Comparison of ENCODE assay signal across 22 cellular contexts in genomic region chr22:40118979-40119378, GRCh38.
"Had no signal": no experiment of that assay in that cellular context is flagged by ENCODE, and none has a peak within 500 bp of the region (broad histone marks: within the 10 kb centered on the region; RNA-seq: fewer than 3 reads in every experiment).

No MANE protein-coding gene starts in this region.

- H3K36me3 ChIP-seq: right lobe of liver had no signal

- H3K27me3 Mint-ChIP-seq: activated B cell treated with CpG ODN at 0.5 μM for 24 hours; activated CD4-positive, alpha-beta memory T cell treated with anti-CD3 and anti-CD28 coated beads for 36 hours; stimulated activated memory B cell treated with anti-CD40 and anti-IgM and Interleukin-4, amounts not matched to agents 10 μg/mL and 1 μg/mL and 100 μg/mL, for 72 hours had no signal

- H3K27ac Mint-ChIP-seq: activated B cell treated with CpG ODN at 0.5 μM for 24 hours; activated CD4-positive, alpha-beta memory T cell treated with anti-CD3 and anti-CD28 coated beads for 36 hours; endodermal cell; stimulated activated memory B cell treated with anti-CD40 and anti-IgM and Interleukin-4, amounts not matched to agents 10 μg/mL and 1 μg/mL and 100 μg/mL, for 72 hours; T-helper 1 cell treated with Interleukin-12 subunit alpha and Interleukin-12 subunit beta and Interleukin-4 antibody, amounts not matched to agents 30 μg/mL and 1 μg/mL, for 36 hours had no signal

- H3K27me3 ChIP-seq: gastroesophageal sphincter, right lobe of liver had no signal

- H3K4me3 Mint-ChIP-seq: activated B cell treated with CpG ODN at 0.5 μM for 24 hours; activated CD4-positive, alpha-beta memory T cell treated with anti-CD3 and anti-CD28 coated beads for 36 hours; endodermal cell; stimulated activated memory B cell treated with anti-CD40 and anti-IgM and Interleukin-4, amounts not matched to agents 10 μg/mL and 1 μg/mL and 100 μg/mL, for 72 hours; T-helper 1 cell treated with Interleukin-12 subunit alpha and Interleukin-12 subunit beta and Interleukin-4 antibody, amounts not matched to agents 30 μg/mL and 1 μg/mL, for 36 hours had no signal

- H3K27ac ChIP-seq: coronary artery, epithelial cell of prostate, gastroesophageal sphincter, right lobe of liver, skin epidermis had no signal

- H3K9me3 Mint-ChIP-seq: activated B cell treated with CpG ODN at 0.5 μM for 24 hours; activated CD4-positive, alpha-beta memory T cell treated with anti-CD3 and anti-CD28 coated beads for 36 hours; activated naive CD4-positive, alpha-beta T cell treated with anti-CD3 and anti-CD28 coated beads, Interleukin-2, amount 50 U/mL, for 72 hours; endodermal cell; stimulated activated memory B cell treated with anti-CD40 and anti-IgM and Interleukin-4, amounts not matched to agents 10 μg/mL and 1 μg/mL and 100 μg/mL, for 72 hours; T-helper 1 cell treated with Interleukin-12 subunit alpha and Interleukin-12 subunit beta and Interleukin-4 antibody, amounts not matched to agents 30 μg/mL and 1 μg/mL, for 36 hours had no signal

- H3K9me3 ChIP-seq: gastroesophageal sphincter, right lobe of liver had no signal

- H3K4me3 ChIP-seq: coronary artery, gastroesophageal sphincter, right lobe of liver, skin epidermis had no signal

- ATAC-seq: activated naive CD4-positive, alpha-beta T cell treated with anti-CD3 and anti-CD28 coated beads, Interleukin-2, amount 50 U/mL, for 72 hours; gastroesophageal sphincter; left ventricle myocardium superior; right lobe of liver; stimulated activated memory B cell treated with anti-CD40 and anti-IgM and Interleukin-4, amounts not matched to agents 10 μg/mL and 1 μg/mL and 100 μg/mL, for 72 hours had no signal

- DNase-seq: activated B cell treated with CpG ODN at 0.5 μM for 24 hours; activated CD4-positive, alpha-beta memory T cell treated with anti-CD3 and anti-CD28 coated beads for 36 hours; activated CD4-positive, alpha-beta T cell treated with anti-CD3 and anti-CD28 coated beads for 4 hours; activated gamma-delta T cell; amygdala; cerebellar nuclear complex; endodermal cell; head of caudate nucleus; hypothalamus; left ventricle myocardium superior; mesenchymal stem cell; occipital lobe; right lobe of liver; stimulated activated CD4-positive, alpha-beta T cell treated with anti-CD3 and anti-CD28 coated beads, Interleukin-1b, Interleukin-23, amount 100 ng/mL, for 48 hours; trophoblast cell had no signal
